Comparison of ENCODE assay signal across 10 cellular contexts in the genomic region with DNA sequence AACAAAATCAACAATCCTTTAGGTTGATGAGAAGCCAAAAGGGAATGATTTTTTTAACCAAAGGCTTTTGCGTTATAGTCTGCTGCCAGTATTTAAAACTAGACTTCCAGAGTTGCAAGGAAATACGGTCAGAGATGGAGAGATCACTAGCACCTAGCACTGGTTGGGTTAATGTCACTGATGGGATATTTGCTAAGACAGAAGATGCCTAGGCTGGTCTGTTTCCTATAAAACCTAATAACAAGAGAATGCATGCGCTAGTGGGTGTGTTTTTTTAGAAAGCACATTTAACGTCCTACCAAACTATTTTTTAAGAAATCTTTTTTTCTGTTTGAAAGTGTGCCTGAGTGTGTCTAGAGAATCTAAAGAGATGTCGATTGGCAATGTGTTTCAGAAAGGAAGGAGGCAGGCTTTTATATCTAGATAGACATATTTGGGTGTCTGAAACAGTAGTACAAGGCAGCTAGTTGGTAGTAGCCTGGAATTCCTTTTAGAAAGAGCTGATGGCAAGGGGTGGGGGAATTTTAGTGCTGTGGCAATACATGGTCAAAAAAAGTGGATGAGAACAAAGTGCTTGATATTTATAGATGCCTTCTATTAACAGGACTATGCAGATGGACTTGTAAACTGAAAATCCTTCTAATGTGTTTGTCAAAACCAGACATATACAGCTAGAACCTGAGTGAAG. TPM values are rescaled to one million over a fixed set of nuclear protein-coding genes. Genes with fewer than 3 reads are reported as not detected.
DNase-seq lines count a peak whose midpoint lies in the region; ATAC-seq, FAIRE-seq and TF ChIP-seq lines count a peak whose summit lies in the region.
"Had no signal": no experiment of that assay in that cellular context is flagged by ENCODE, and none has a peak within 500 bp of the region (broad histone marks: within the 10 kb centered on the region; RNA-seq: fewer than 3 reads in every experiment).

No MANE protein-coding gene starts in this region.

- H2AFZ ChIP-seq in neural cell (ENCODE audit: low read depth, low read length) = peak overlapping the region; percentile 28

- no peaks in the 10 kb centered on the region for H3K9me3 Mint-ChIP-seq in activated CD4-positive, alpha-beta T cell treated with anti-CD3 and anti-CD28 coated beads for 36 hours (ENCODE audit: low read depth)
- no peaks in the 10 kb centered on the region for H3K9me3 Mint-ChIP-seq in immature natural killer cell
- H3K9me3 Mint-ChIP-seq: activated CD8-positive, alpha-beta T cell treated with anti-CD3 and anti-CD28 coated beads for 36 hours had no signal

- H3K27me3 Mint-ChIP-seq in activated CD4-positive, alpha-beta T cell treated with anti-CD3 and anti-CD28 coated beads for 36 hours = no peaks in the 10 kb centered on the region
- H3K27me3 Mint-ChIP-seq in immature natural killer cell (ENCODE audit: low read depth in 3 of 3) = peaks cover 0 to 4% (median 3%) of the 10 kb centered on the region in 3 donors

- intact Hi-C loops in activated CD4-positive, alpha-beta T cell treated with anti-CD3 and anti-CD28 coated beads for 36 hours (cut with DNase I, micrococcal nuclease) = loop anchor here in 1 of 2 experiments (5.0 kb wide), 1 partner anchor 503 kb away; no protein-coding TSS in a partner anchor

- H3K4me3 Mint-ChIP-seq in activated CD4-positive, alpha-beta T cell treated with anti-CD3 and anti-CD28 coated beads for 36 hours = no peak overlapping the region
- no peak overlapping the region for H3K4me3 Mint-ChIP-seq in immature natural killer cell
- H3K4me3 Mint-ChIP-seq: activated CD8-positive, alpha-beta T cell treated with anti-CD3 and anti-CD28 coated beads for 36 hours had no signal

- CTCF ChIA-PET in A549 (lab: Yijun Ruan, JAX) = interaction anchor here (0.7 to 1.5 kb wide), 4 partner anchors 37 to 148 kb away, joined by 3 to 7 read pairs (median 3); no protein-coding TSS in a partner anchor
- CTCF ChIA-PET in activated CD4-positive, alpha-beta T cell treated with anti-CD3 and anti-CD28 coated beads for 36 hours (lab: Charles Lee) = interaction anchor here (0.6 kb wide), 1 partner anchor 9 kb away, joined by 3 read pairs; no protein-coding TSS in a partner anchor

- peak overlapping the region; percentile 60 for H3K9ac ChIP-seq in neural cell (ENCODE audit: low read length)

- no peak overlapping the region for H3K27ac Mint-ChIP-seq in activated CD4-positive, alpha-beta T cell treated with anti-CD3 and anti-CD28 coated beads for 36 hours
- no peak overlapping the region for H3K27ac Mint-ChIP-seq in immature natural killer cell
- H3K27ac Mint-ChIP-seq: activated CD8-positive, alpha-beta T cell treated with anti-CD3 and anti-CD28 coated beads for 36 hours had no signal

- TF ChIP-seq POLR2A in A549 (IDR thresholded peaks at IDR 0.05; ENCODE audit: low read length) = no peak

- H3K9me2 ChIP-seq in neural cell (ENCODE audit: insufficient read depth, low read length) = no peaks in the 10 kb centered on the region

- H3K36me3 ChIP-seq in neural cell (ENCODE audit: insufficient read depth, low read length) = no peaks in the 10 kb centered on the region

- no peaks in the 10 kb centered on the region for H3K36me3 Mint-ChIP-seq in activated CD4-positive, alpha-beta T cell treated with anti-CD3 and anti-CD28 coated beads for 36 hours (ENCODE audit: low read depth)
- H3K36me3 Mint-ChIP-seq in immature natural killer cell = no peaks in the 10 kb centered on the region

- no peaks in the 10 kb centered on the region for H3K27me3 ChIP-seq in neural cell (ENCODE audit: insufficient read depth, low read depth, low read length)

- TF ChIP-seq CTCF in A549 (IDR thresholded peaks at IDR 0.05) (no peak), fibroblast of the aortic adventitia (IDR thresholded peaks at IDR 0.05; ENCODE audit: insufficient read depth, low read length) (no peak), neural cell (IDR thresholded peaks at IDR 0.05; ENCODE audit: poor library complexity, severe bottlenecking) (no peak)

- no peak for DNase-seq in A549 (ENCODE audit: low read depth in 1 of 2, low spot score in 1 of 2)
- peak; percentile 60 for DNase-seq in fibroblast of the aortic adventitia (ENCODE audit: low read depth)
- no peak for DNase-seq in medulla oblongata (ENCODE audit: extremely low spot score)
- no peak for DNase-seq in activated gamma-delta T cell (lab: John Stamatoyannopoulos, UW)
- DNase-seq in activated CD4-positive, alpha-beta T cell treated with anti-CD3 and anti-CD28 coated beads for 36 hours = no peak
- DNase-seq in immature natural killer cell = no peak
- DNase-seq: activated CD8-positive, alpha-beta T cell treated with anti-CD3 and anti-CD28 coated beads for 36 hours; NCI-H524 treated with DMSO at 0.1 percent for 48 hours had no signal

- no peak for TF ChIP-seq EP300 in A549 (IDR thresholded peaks at IDR 0.05)
- no peak for TF ChIP-seq EP300 in neural cell (conservative IDR thresholded peaks at IDR 0.05; ENCODE audit: poor library complexity, severe bottlenecking)

- peak overlapping the region; percentile 72 for H3K4me2 ChIP-seq in A549
- peak overlapping the region; percentile 76 for H3K4me2 ChIP-seq in neural cell (ENCODE audit: low read length)

- FAIRE-seq in A549 (lab: Jason Lieb, UNC) = no peak

- H4K20me1 ChIP-seq in neural cell (ENCODE audit: insufficient read depth) = no peaks in the 10 kb centered on the region

- H3K9me3 ChIP-seq in A549 (no peaks in the 10 kb centered on the region), neural cell (ENCODE audit: low read length) (no peaks in the 10 kb centered on the region)

- H3K4me3 ChIP-seq in A549 = peak overlapping the region; percentile 48
- peak overlapping the region; percentile 69 for H3K4me3 ChIP-seq in fibroblast of the aortic adventitia (ENCODE audit: low read depth, low read length)
- H3K4me3 ChIP-seq in neural cell (ENCODE audit: low read length) = peak overlapping the region; percentile 65

- H3K4me1 Mint-ChIP-seq in activated CD4-positive, alpha-beta T cell treated with anti-CD3 and anti-CD28 coated beads for 36 hours = no peaks in the 10 kb centered on the region
- no peaks in the 10 kb centered on the region for H3K4me1 Mint-ChIP-seq in immature natural killer cell

- WGBS in A549 (ENCODE audit: missing lambda C conversion rate) = 36% methylated on average over 5 of the region's 5 CpGs

- ATAC-seq in A549 (peak in 1 of 2 experiments; percentile 9; a peak in 3 of 6 replicates), SK-N-SH treated with all-trans-retinoic acid at 6 μM for 48 hours (peak; percentile 19)
- no peak for ATAC-seq in activated CD4-positive, alpha-beta T cell treated with anti-CD3 and anti-CD28 coated beads for 36 hours
- ATAC-seq: activated CD8-positive, alpha-beta T cell treated with anti-CD3 and anti-CD28 coated beads for 36 hours had no signal

- peaks cover 30% of the 10 kb centered on the region for H3K4me1 ChIP-seq in A549

- H3K27ac ChIP-seq in A549 = peak overlapping the region; percentile 60 to 80
- peak overlapping the region; percentile 13 for H3K27ac ChIP-seq in neural cell (ENCODE audit: low read length)

- no peaks in the 10 kb centered on the region for H3K79me2 ChIP-seq in neural cell (replicated peaks; ENCODE audit: insufficient read depth, low read length)

- POLR2A ChIA-PET in A549 (lab: Yijun Ruan, JAX) = interaction anchor here (1.4 kb wide), 1 partner anchor 111 kb away, joined by 3 read pairs; no protein-coding TSS in a partner anchor
- POLR2A ChIA-PET in activated CD4-positive, alpha-beta T cell treated with anti-CD3 and anti-CD28 coated beads for 36 hours (lab: Charles Lee) = no interaction called here

- H3F3A ChIP-seq in neural cell (ENCODE audit: insufficient read depth, low read length, poor library complexity, severe bottlenecking) = no peaks in the 10 kb centered on the region

- TF ChIP-seq RAD21 in A549 (conservative IDR thresholded peaks at IDR 0.05 in 1 of 2, IDR thresholded peaks at IDR 0.05 in 1 of 2) (no peak), neural cell (conservative IDR thresholded peaks at IDR 0.05) (no peak)

TF ChIP-seq in A549, 52 proteins besides CTCF, POLR2A, EP300 and RAD21:
- TF ChIP-seq CHD2 (IDR thresholded peaks at IDR 0.05; ENCODE audit: low read length, partially characterized antibody) (no peak), NFE2L2 (conservative IDR thresholded peaks at IDR 0.05; ENCODE audit: low read length) (no peak), EHF (CRISPR knock-in tag; IDR thresholded peaks at IDR 0.05) (no peak)
TF ChIP-seq in A549: peak in this region for 0.

TF ChIP-seq in SK-N-SH treated with all-trans-retinoic acid at 6 μM for 48 hours, 23 proteins besides CTCF, POLR2A, EP300 and RAD21 (continues in another document):
- no peak for TF ChIP-seq ZC3H10 (CRISPR knock-in tag; IDR thresholded peaks at IDR 0.05)

RNA-seq across cellular contexts. Expression of gene CALD1, which starts 0.9 kb away (rescaled TPM):
- polyA plus RNA-seq in A549 (2011; rRNA removed) = 104 and 136 TPM in 2 replicates
- polyA plus RNA-seq in A549 (2012; cell fraction: cytosol; rRNA removed) = 39.5 and 44.3 TPM in 2 replicates
- polyA plus RNA-seq in A549 (2012; cell fraction: nucleus; rRNA removed) = 44.5 and 47.1 TPM in 2 replicates
- 144 to 165 TPM (median 150 TPM) in 3 replicates for polyA plus RNA-seq in A549 (2017; fragmentation: RNase III; extraction: RNeasy Plus Mini Kit Qiagen cat#74134 plus additional on column Dnase treatment)
- 59.6 and 60.3 TPM in 2 replicates for polyA minus RNA-seq in A549 (2011; rRNA and poly(A)+ RNA removed)
- 201 and 686 TPM in 2 replicates for total RNA-seq in fibroblast of the aortic adventitia (ENCODE audit: low replicate concordance)
- 7.0 and 8.0 TPM in 2 replicates for polyA plus RNA-seq in neural cell
- 7.1 and 9.5 TPM in 2 replicates for polyA minus RNA-seq in neural cell
- 1 to 10 TPM; 8.5 to 8.7 TPM for total RNA-seq in activated CD4-positive, alpha-beta T cell treated with anti-CD3 and anti-CD28 coated beads for 36 hours
- under 1 TPM in 2 of 3 donors, not detected in 1; 0.06 to 0.07 TPM for polyA plus RNA-seq in immature natural killer cell

Comparison
In these comparisons a context has a peak if more than half of its experiments do, and no peak if none do; other contexts are left out.
1. Of the 1 proteins assayed by ChIP-seq in both A549 and SK-N-SH treated with all-trans-retinoic acid at 6 μM for 48 hours: peak only in A549: none; only in SK-N-SH treated with all-trans-retinoic acid at 6 μM for 48 hours: RARB; in both: none; in neither: 0.